ENCODE assay signal across 34 cellular contexts in genomic region chr7:121156825-121157224, GRCh38.
"Had no signal": no experiment of that assay in that cellular context is flagged by ENCODE, and none has a peak within 500 bp of the region (broad histone marks: within the 10 kb centered on the region; RNA-seq: fewer than 3 reads in every experiment).

No MANE protein-coding gene starts in this region.

- H3K27me3 ChIP-seq: MG63 had no signal

- H3K36me3 ChIP-seq: MG63 had no signal

- H3K9me3 ChIP-seq: MG63 had no signal

- H3K4me3 ChIP-seq: MG63 had no signal

- DNase-seq: Karpas-422, Kasumi-1, MG63, MM.1S, MV-4-11, NCI-H1048, NCI-H1092, NCI-H1092 treated with DMSO at 0.1 percent for 48 hours, NCI-H1105, NCI-H1105 treated with DMSO at 0.1 percent for 48 hours, NCI-H1417, NCI-H1417 treated with DMSO at 0.1 percent for 48 hours, NCI-H1436, NCI-H1436 treated with DMSO at 0.1 percent for 48 hours, NCI-H146, NCI-H1694, NCI-H1694 treated with DMSO at 0.1 percent for 48 hours, NCI-H187, NCI-H187 treated with DMSO at 0.1 percent for 48 hours, NCI-H1930, NCI-H2029, NCI-H2029 treated with DMSO at 0.1 percent for 48 hours, NCI-H2081, NCI-H2081 treated with DMSO at 0.1 percent for 48 hours, NCI-H2107, NCI-H2171, NCI-H2171 treated with DMSO at 0.1 percent for 48 hours, NCI-H2227 treated with DMSO at 0.1 percent for 48 hours, NCI-H226, NCI-H345, NCI-H446, NCI-H446 treated with DMSO at 0.1 percent for 48 hours, NCI-H510A, NCI-H510A treated with DMSO at 0.1 percent for 48 hours had no signal
